1 cellular context compared by ENCODE assay signal in genomic region chr11:124538019-124538418, GRCh38.
TF ChIP-seq lines count a peak whose summit lies in the region.

No MANE protein-coding gene starts in this region.

TF ChIP-seq in IMR-90, 13 proteins besides CTCF, POLR2A, EP300 and RAD21 (continued from another document):
- no peak for TF ChIP-seq CHD1 (IDR thresholded peaks at IDR 0.05; ENCODE audit: low read depth, low read length)
- TF ChIP-seq RFX5 (IDR thresholded peaks at IDR 0.05; ENCODE audit: low read depth, low read length), result no peak
